In genomic region chr7:81449105-81449504, GRCh38 we compare ENCODE assay signal across 30 cellular contexts.
"Had no signal": no experiment of that assay in that cellular context is flagged by ENCODE, and none has a peak within 500 bp of the region (broad histone marks: within the 10 kb centered on the region; RNA-seq: fewer than 3 reads in every experiment).

No MANE protein-coding gene starts in this region.

- H3K27me3 Mint-ChIP-seq: activated B cell treated with CpG ODN at 0.5 μM for 24 hours; activated CD4-positive, alpha-beta memory T cell treated with anti-CD3 and anti-CD28 coated beads for 36 hours; activated CD4-positive, alpha-beta T cell treated with anti-CD3 and anti-CD28 coated beads, Interleukin-2, amount 10 ng/mL, durations not matched to agents 24 days and 14 days; activated naive CD4-positive, alpha-beta T cell treated with anti-CD3 and anti-CD28 coated beads, Interleukin-2, amount 10 ng/mL, durations not matched to agents 7 days and 5 days; activated naive CD8-positive, alpha-beta T cell treated with anti-CD3 and anti-CD28 coated beads for 36 hours; T-cell had no signal

- H3K4me3 Mint-ChIP-seq: activated B cell treated with CpG ODN at 0.5 μM for 24 hours; activated CD4-positive, alpha-beta memory T cell treated with anti-CD3 and anti-CD28 coated beads for 36 hours; activated CD4-positive, alpha-beta T cell treated with anti-CD3 and anti-CD28 coated beads, Interleukin-2, amount 10 ng/mL, durations not matched to agents 24 days and 14 days; activated naive CD4-positive, alpha-beta T cell treated with anti-CD3 and anti-CD28 coated beads, Interleukin-2, amount 10 ng/mL, durations not matched to agents 7 days and 5 days; activated naive CD8-positive, alpha-beta T cell treated with anti-CD3 and anti-CD28 coated beads for 36 hours; T-cell had no signal

- DNase-seq: activated B cell treated with CpG ODN at 0.5 μM for 24 hours; activated CD4-positive, alpha-beta memory T cell treated with anti-CD3 and anti-CD28 coated beads for 36 hours; activated CD4-positive, alpha-beta T cell treated with anti-CD3 and anti-CD28 coated beads for 1 hour; activated CD4-positive, alpha-beta T cell treated with anti-CD3 and anti-CD28 coated beads, Interleukin-2, amount 10 ng/mL, durations not matched to agents 24 days and 14 days; activated CD8-positive, alpha-beta memory T cell treated with anti-CD3 and anti-CD28 coated beads for 24 hours; activated gamma-delta T cell treated with Interleukin-2 at 50 U/mL for 16 hours; activated naive CD4-positive, alpha-beta T cell treated with anti-CD3 and anti-CD28 coated beads, Interleukin-2, amount 10 ng/mL, durations not matched to agents 7 days and 5 days; activated T-cell treated with anti-CD3 and anti-CD28 coated beads for 4 hours; activated T-cell treated with anti-CD3 and anti-CD28 coated beads, Interleukin-2, amount 50 U/mL, for 48 hours; adrenal gland; anterior cingulate cortex; cerebellar nuclear complex; Kasumi-1; NCI-H1092; NCI-H1417; NCI-H1930; NCI-H2107; NCI-H2171 treated with DMSO at 0.1 percent for 48 hours; NCI-H226; NCI-H510A; NCI-H526 treated with DMSO at 0.1 percent for 48 hours; NCI-H82; RPMI8226; T-cell; T-helper 2 cell; T1000 had no signal

- H3K9me3 Mint-ChIP-seq: activated B cell treated with CpG ODN at 0.5 μM for 24 hours; activated CD4-positive, alpha-beta T cell treated with anti-CD3 and anti-CD28 coated beads, Interleukin-2, amount 10 ng/mL, durations not matched to agents 24 days and 14 days; activated naive CD4-positive, alpha-beta T cell treated with anti-CD3 and anti-CD28 coated beads, Interleukin-2, amount 10 ng/mL, durations not matched to agents 7 days and 5 days; activated naive CD8-positive, alpha-beta T cell treated with anti-CD3 and anti-CD28 coated beads for 36 hours; activated T-helper 2 cell treated with anti-CD3 and anti-CD28 coated beads, Interferon-gamma antibody, Interleukin-2, Interleukin-4, amounts not matched to agents 10 μg/mL and 5 μg/mL and 100 μg/mL, durations not matched to agents 14 hours and 24 hours and 36 hours had no signal

- H3K27ac ChIP-seq: adrenal gland, SK-N-MC had no signal

- H3K9me3 ChIP-seq: adrenal gland had no signal

- H3K4me3 ChIP-seq: adrenal gland, SK-N-MC had no signal

- H3K36me3 Mint-ChIP-seq: activated CD4-positive, alpha-beta memory T cell treated with anti-CD3 and anti-CD28 coated beads for 36 hours; activated naive CD4-positive, alpha-beta T cell treated with anti-CD3 and anti-CD28 coated beads, Interleukin-2, amount 10 ng/mL, durations not matched to agents 7 days and 5 days; activated naive CD8-positive, alpha-beta T cell treated with anti-CD3 and anti-CD28 coated beads for 36 hours; T-cell had no signal

- H3K4me1 ChIP-seq: adrenal gland had no signal

- H3K4me1 Mint-ChIP-seq: activated B cell treated with CpG ODN at 0.5 μM for 24 hours; activated CD4-positive, alpha-beta T cell treated with anti-CD3 and anti-CD28 coated beads, Interleukin-2, amount 10 ng/mL, durations not matched to agents 24 days and 14 days; activated naive CD4-positive, alpha-beta T cell treated with anti-CD3 and anti-CD28 coated beads, Interleukin-2, amount 10 ng/mL, durations not matched to agents 7 days and 5 days; activated naive CD8-positive, alpha-beta T cell treated with anti-CD3 and anti-CD28 coated beads for 36 hours; T-cell had no signal

- H3K27ac Mint-ChIP-seq: activated B cell treated with CpG ODN at 0.5 μM for 24 hours; activated CD4-positive, alpha-beta memory T cell treated with anti-CD3 and anti-CD28 coated beads for 36 hours; activated CD4-positive, alpha-beta T cell treated with anti-CD3 and anti-CD28 coated beads, Interleukin-2, amount 10 ng/mL, durations not matched to agents 24 days and 14 days; activated naive CD4-positive, alpha-beta T cell treated with anti-CD3 and anti-CD28 coated beads, Interleukin-2, amount 10 ng/mL, durations not matched to agents 7 days and 5 days; activated naive CD8-positive, alpha-beta T cell treated with anti-CD3 and anti-CD28 coated beads for 36 hours; activated T-helper 2 cell treated with anti-CD3 and anti-CD28 coated beads, Interferon-gamma antibody, Interleukin-2, Interleukin-4, amounts not matched to agents 10 μg/mL and 5 μg/mL and 100 μg/mL, durations not matched to agents 14 hours and 24 hours and 36 hours; T-cell had no signal

- ATAC-seq: Right ventricle myocardium inferior, T-cell had no signal

- H3K36me3 ChIP-seq: adrenal gland had no signal
